22 cellular contexts compared by ENCODE assay signal in the genomic region with DNA sequence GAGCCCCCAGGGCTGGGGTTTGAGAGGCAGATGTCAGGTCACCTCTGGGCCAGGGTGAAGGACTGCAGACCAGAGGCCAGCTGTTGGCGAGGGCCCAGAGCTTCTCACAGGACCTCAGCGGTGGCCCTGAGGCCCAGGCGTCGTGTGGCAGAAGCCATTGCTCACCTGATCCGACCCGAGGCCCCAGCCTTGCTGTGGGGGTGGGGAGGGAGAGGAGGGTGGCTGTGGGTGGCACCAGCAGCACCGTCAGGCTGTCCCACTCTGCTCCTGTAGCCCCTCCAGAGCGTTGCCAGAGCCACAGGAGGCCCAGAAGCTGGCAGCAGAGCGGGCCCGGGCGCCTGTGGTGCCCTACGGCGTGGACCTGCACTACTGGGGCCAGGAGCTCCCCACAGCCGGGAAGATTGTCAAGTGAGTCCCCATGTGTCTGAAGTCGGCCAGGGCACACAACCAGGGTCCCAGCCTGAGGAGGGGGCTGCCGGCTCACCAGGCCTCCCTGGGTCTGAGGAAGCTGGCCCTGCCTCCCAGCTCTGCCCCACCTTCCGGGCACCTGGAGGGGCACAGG. TPM values are rescaled to one million over a fixed set of nuclear protein-coding genes. Genes with fewer than 3 reads are reported as not detected.
"Had no signal": no experiment of that assay in that cellular context is flagged by ENCODE, and none has a peak within 500 bp of the region (broad histone marks: within the 10 kb centered on the region; RNA-seq: fewer than 3 reads in every experiment).

No MANE protein-coding gene starts in this region.

- H3K4me3 Mint-ChIP-seq: activated CD4-positive, alpha-beta T cell treated with anti-CD3 and anti-CD28 coated beads, Interleukin-2, amount 10 ng/mL, durations not matched to agents 7 days and 5 days; activated naive CD8-positive, alpha-beta T cell; activated T-cell treated with anti-CD3 and anti-CD28 coated beads, Interleukin-2, amount 50 U/mL, for 72 hours; dendritic cell treated with granulocyte-macrophage colony-stimulating factor and Interleukin-4, amounts not matched to agents 40 ng/mL and 50 ng/mL, for 4 days; immature natural killer cell; natural killer cell had no signal

- H3K27ac Mint-ChIP-seq: activated CD4-positive, alpha-beta T cell treated with anti-CD3 and anti-CD28 coated beads, Interleukin-2, amount 10 ng/mL, durations not matched to agents 7 days and 5 days; activated naive CD8-positive, alpha-beta T cell; activated T-cell treated with anti-CD3 and anti-CD28 coated beads, Interleukin-2, amount 50 U/mL, for 72 hours; dendritic cell treated with granulocyte-macrophage colony-stimulating factor and Interleukin-4, amounts not matched to agents 40 ng/mL and 50 ng/mL, for 4 days; immature natural killer cell; natural killer cell had no signal

- H3K4me1 ChIP-seq: foreskin keratinocyte had no signal

- H3K36me3 ChIP-seq: brain microvascular endothelial cell had no signal

- H3K27me3 ChIP-seq: brain microvascular endothelial cell, foreskin keratinocyte had no signal

- ATAC-seq: activated T-cell treated with anti-CD3 and anti-CD28 coated beads, Interleukin-2, amount 50 U/mL, for 72 hours; foreskin keratinocyte; left lobe of liver; natural killer cell had no signal

- DNase-seq: activated CD4-positive, alpha-beta T cell treated with anti-CD3 and anti-CD28 coated beads, Interleukin-2, amount 10 ng/mL, durations not matched to agents 7 days and 5 days; activated CD4-positive, CD25-positive, alpha-beta regulatory T cell; activated CD8-positive, alpha-beta memory T cell treated with anti-CD3 and anti-CD28 coated beads, Interleukin-2, amount 50 U/mL, for 48 hours; activated gamma-delta T cell treated with Interleukin-2 at 50 U/mL for 16 hours; activated T-cell treated with anti-CD3 and anti-CD28 coated beads, Interleukin-2, amount 50 U/mL, for 72 hours; brain microvascular endothelial cell; cerebellar nuclear complex; effector memory CD4-positive, alpha-beta T cell; foreskin keratinocyte; immature natural killer cell; mesendoderm; natural killer cell; nucleus accumbens; SIG-M5; stimulated activated CD4-positive, alpha-beta T cell treated with anti-CD3 and anti-CD28 coated beads, Interleukin-15, amount 100 ng/mL, for 24 hours; stimulated activated CD4-positive, alpha-beta T cell treated with anti-CD3 and anti-CD28 coated beads, Interleukin-4, amount 100 ng/mL, for 1 hour; stimulated activated naive CD4-positive, alpha-beta T cell; trophoblast cell had no signal

- H3K36me3 Mint-ChIP-seq: natural killer cell had no signal

- H3K9me3 Mint-ChIP-seq: activated CD4-positive, alpha-beta T cell treated with anti-CD3 and anti-CD28 coated beads, Interleukin-2, amount 10 ng/mL, durations not matched to agents 7 days and 5 days; activated T-cell treated with anti-CD3 and anti-CD28 coated beads, Interleukin-2, amount 50 U/mL, for 72 hours; immature natural killer cell; natural killer cell had no signal

- H3K27me3 Mint-ChIP-seq: activated CD4-positive, alpha-beta T cell treated with anti-CD3 and anti-CD28 coated beads, Interleukin-2, amount 10 ng/mL, durations not matched to agents 7 days and 5 days; activated naive CD8-positive, alpha-beta T cell; dendritic cell treated with granulocyte-macrophage colony-stimulating factor and Interleukin-4, amounts not matched to agents 40 ng/mL and 50 ng/mL, for 4 days had no signal

- H3K4me1 Mint-ChIP-seq: activated CD4-positive, alpha-beta T cell treated with anti-CD3 and anti-CD28 coated beads, Interleukin-2, amount 10 ng/mL, durations not matched to agents 7 days and 5 days had no signal

- H3K27ac ChIP-seq: brain microvascular endothelial cell, foreskin keratinocyte had no signal

RNA-seq across cellular contexts. Expression of gene NKX1-1, which starts 30.4 kb away (rescaled TPM):
- total RNA-seq: activated CD4-positive, alpha-beta T cell treated with anti-CD3 and anti-CD28 coated beads, Interleukin-2, amount 10 ng/mL, durations not matched to agents 7 days and 5 days; activated T-cell treated with anti-CD3 and anti-CD28 coated beads, Interleukin-2, amount 50 U/mL, for 72 hours; foreskin keratinocyte; left lobe of liver; natural killer cell; skeletal muscle tissue had no signal
- polyA plus RNA-seq: foreskin keratinocyte, immature natural killer cell had no signal
